Comparison of ENCODE assay signal across 9 cellular contexts in the genomic region with DNA sequence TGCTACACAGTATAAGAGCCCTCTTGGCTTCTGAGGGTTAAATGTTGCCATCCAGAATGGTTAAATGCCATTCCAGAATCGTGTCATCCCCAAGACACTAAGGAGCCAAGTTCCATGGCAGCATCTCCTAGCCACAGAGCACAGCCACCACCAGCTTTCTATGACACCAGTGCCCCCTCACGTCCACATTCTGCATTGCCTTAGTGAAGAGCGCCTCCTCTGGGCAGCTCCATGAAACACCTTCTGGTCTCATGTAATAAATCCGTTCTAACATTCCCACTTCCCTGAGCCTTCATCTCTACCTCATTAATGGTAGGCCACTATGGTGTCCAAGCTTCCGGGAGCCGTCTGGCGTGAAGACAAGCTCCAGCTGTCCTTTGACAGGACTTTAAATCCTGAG. TPM values are rescaled to one million over a fixed set of nuclear protein-coding genes. Genes with fewer than 3 reads are reported as not detected.
A peak's percentile ranks its signal among the peaks of the same experiment; 100 is the strongest.
DNase-seq lines count a peak whose midpoint lies in the region; ATAC-seq and TF ChIP-seq lines count a peak whose summit lies in the region.
"Had no signal": no experiment of that assay in that cellular context is flagged by ENCODE, and none has a peak within 500 bp of the region (broad histone marks: within the 10 kb centered on the region; RNA-seq: fewer than 3 reads in every experiment).

No MANE protein-coding gene starts in this region.

- peak; percentile 100 for TF ChIP-seq CTCF in DOHH2 (IDR thresholded peaks at IDR 0.05; ENCODE audit: low read depth, low read length, poor library complexity, severe bottlenecking)
- TF ChIP-seq CTCF in HFF-Myc (IDR thresholded peaks at IDR 0.05; ENCODE audit: low read depth, low read length, missing control alignments), result peak; percentile 87
- TF ChIP-seq CTCF in SK-N-SH (IDR thresholded peaks at IDR 0.05), result peak; percentile 59
- TF ChIP-seq CTCF in left lung (IDR thresholded peaks at IDR 0.05), result peak; percentile 42 to 47
- TF ChIP-seq CTCF in tibial nerve (IDR thresholded peaks at IDR 0.05), result peak; percentile 31 to 50 (median 34)

- TF ChIP-seq EP300 in SK-N-SH (IDR thresholded peaks at IDR 0.05; ENCODE audit: borderline replicate concordance in 1 of 2, low read depth in 1 of 2, low read length in 1 of 2) (no peak), tibial nerve (IDR thresholded peaks at IDR 0.05) (no peak)

- intact Hi-C loops in left lung (cut with DNase I), result no loop called here

- TF ChIP-seq POLR2A in tibial nerve (IDR thresholded peaks at IDR 0.05), result no peak

- no peaks in the 10 kb centered on the region for H3K79me2 ChIP-seq in DOHH2 (ENCODE audit: control insufficient read depth, low read length)
- H3K79me2 ChIP-seq in SK-N-SH (ENCODE audit: insufficient read depth), result no peaks in the 10 kb centered on the region

- H3K4me3 ChIP-seq in DOHH2 (ENCODE audit: low read length) (no peak overlapping the region), HFF-Myc (replicated peaks; ENCODE audit: low read depth, low read length) (no peak overlapping the region), SK-N-SH (ENCODE audit: low read depth in 2 of 2, low read length in 1 of 2) (peak overlapping the region in 1 of 2 experiments; percentile 45; a peak in 1 of 4 replicates), left lung (no peak overlapping the region), tibial nerve (no peak overlapping the region)
- H3K4me3 ChIP-seq: SK-N-MC had no signal

- peak; percentile 19 for DNase-seq in HFF-Myc (ENCODE audit: extremely low read depth, low read depth)
- DNase-seq in SK-N-SH, result peak; percentile 52
- peak; percentile 25 for DNase-seq in central memory CD4-positive, alpha-beta T cell
- no peak for DNase-seq in left lung
- DNase-seq in tibial nerve (ENCODE audit: low spot score in 2 of 2), result peak in 1 of 2 donors; percentile 25

- H3K4me1 ChIP-seq in DOHH2 (ENCODE audit: control insufficient read depth, low read length) (no peaks in the 10 kb centered on the region), SK-N-SH (ENCODE audit: control insufficient read depth in 1 of 2, insufficient read depth in 2 of 2, low read depth in 1 of 2, low read length in 1 of 2) (no peaks in the 10 kb centered on the region), left lung (no peaks in the 10 kb centered on the region), tibial nerve (no peaks in the 10 kb centered on the region)

- H3F3A ChIP-seq in DOHH2 (ENCODE audit: control insufficient read depth, insufficient read depth) (peaks cover 3% of the 10 kb centered on the region; the same call in 1 of the 2 replicates), SK-N-SH (replicated peaks; ENCODE audit: insufficient read depth) (peaks cover 2% of the 10 kb centered on the region)

- peak; percentile 59 for TF ChIP-seq RAD21 in SK-N-SH (IDR thresholded peaks at IDR 0.05; ENCODE audit: low read length)

- no peaks in the 10 kb centered on the region for H4K20me1 ChIP-seq in DOHH2 (ENCODE audit: control insufficient read depth, insufficient read depth, low read depth, low read length)
- no peaks in the 10 kb centered on the region for H4K20me1 ChIP-seq in SK-N-SH (ENCODE audit: insufficient read depth)

- 64% methylated on average over 7 of the region's 7 CpGs for WGBS in SK-N-SH (ENCODE audit: low lambda C conversion rate)
- WGBS in tibial nerve, 2 donors, result 36 to 41% methylated on average over 7 of the region's 7 CpGs

- H2AFZ ChIP-seq in SK-N-SH (ENCODE audit: low read depth), result no peak overlapping the region

- H3K9me2 ChIP-seq in DOHH2 (replicated peaks; ENCODE audit: control insufficient read depth, low read length) (no peaks in the 10 kb centered on the region), SK-N-SH (no peaks in the 10 kb centered on the region)

- CTCF ChIA-PET in SK-N-SH (lab: Yijun Ruan, JAX), result interaction anchor here (0.7 to 2.8 kb wide), 8 partner anchors 8 to 647 kb away, joined by 3 to 12 read pairs (median 4); partner anchors contain the start of genes CBY3 and HNRNPH1

- H3K4me2 ChIP-seq in DOHH2 (ENCODE audit: low read length), result no peak overlapping the region
- no peak overlapping the region for H3K4me2 ChIP-seq in SK-N-SH

- H3K9me3 ChIP-seq in DOHH2 (ENCODE audit: control insufficient read depth, insufficient read depth, low read length), result no peaks in the 10 kb centered on the region
- no peaks in the 10 kb centered on the region for H3K9me3 ChIP-seq in SK-N-SH
- no peaks in the 10 kb centered on the region for H3K9me3 ChIP-seq in left lung
- H3K9me3 ChIP-seq in tibial nerve, result no peaks in the 10 kb centered on the region

- H3K27me3 ChIP-seq in DOHH2 (ENCODE audit: control insufficient read depth, low read length) (no peaks in the 10 kb centered on the region), SK-N-SH (ENCODE audit: insufficient read depth) (no peaks in the 10 kb centered on the region), left lung (no peaks in the 10 kb centered on the region), tibial nerve (no peaks in the 10 kb centered on the region)

- H3K27ac ChIP-seq in DOHH2 (ENCODE audit: low read depth, low read length) (no peak overlapping the region), SK-N-SH (ENCODE audit: low read depth in 2 of 2, low read length in 1 of 2) (no peak overlapping the region), left lung (no peak overlapping the region), tibial nerve (no peak overlapping the region)
- H3K27ac ChIP-seq: SK-N-MC had no signal

- H3K9ac ChIP-seq in SK-N-SH, result no peak overlapping the region

- ATAC-seq in left lung (peak; percentile 79), GM21515 (IDR thresholded peaks at IDR 0.05; ENCODE audit: unreplicated experiment) (no peak), GM19397 (IDR thresholded peaks at IDR 0.05; ENCODE audit: unreplicated experiment) (no peak)

- no peaks in the 10 kb centered on the region for H3K36me3 ChIP-seq in DOHH2 (ENCODE audit: control insufficient read depth, low read length)
- peaks cover 0 to 4% of the 10 kb centered on the region in 2 experiments for H3K36me3 ChIP-seq in SK-N-SH (replicated peaks in 1 of 2; ENCODE audit: control insufficient read depth in 1 of 2, insufficient read depth in 2 of 2, low read length in 1 of 2)
- H3K36me3 ChIP-seq in left lung, result peaks cover 0 to 30% of the 10 kb centered on the region in 2 donors
- H3K36me3 ChIP-seq in tibial nerve, result peaks cover 0 to 23% (median 0%) of the 10 kb centered on the region in 3 donors

- POLR2A ChIA-PET in SK-N-SH (lab: Yijun Ruan, JAX), result no interaction called here

TF ChIP-seq in SK-N-SH, 30 proteins besides CTCF, POLR2A, EP300 and RAD21 (continues in another document):
- TF ChIP-seq REST (IDR thresholded peaks at IDR 0.05; ENCODE audit: low read depth, low read length) (no peak), FOXM1 (IDR thresholded peaks at IDR 0.05; ENCODE audit: low read depth) (no peak), USF2 (IDR thresholded peaks at IDR 0.05; ENCODE audit: borderline replicate concordance, low read depth, low read length) (no peak), NFIC (IDR thresholded peaks at IDR 0.05; ENCODE audit: borderline replicate concordance) (no peak)

RNA-seq across cellular contexts. Expression of gene CBY3, which starts 12.4 kb away (rescaled TPM):
- not detected in 2 replicates for polyA plus RNA-seq in SK-N-SH (2012; rRNA removed)
- 0.05 TPM in 1 of 2 replicates, not detected in the other for polyA plus RNA-seq in SK-N-SH (2012; cell fraction: cytosol; rRNA removed)
- 0.19 and 0.20 TPM in 2 replicates for polyA plus RNA-seq in SK-N-SH (2012; cell fraction: nucleus; rRNA removed)
- total RNA-seq in left lung, result not detected
- total RNA-seq in tibial nerve, result 1 to 10 TPM in 1 of 4 donors, not detected in 3; 1.2 TPM

RNA-seq across cellular contexts. Expression of gene CANX, which starts 30.4 kb away (rescaled TPM):
- polyA plus RNA-seq in SK-N-SH (2012; rRNA removed), result 142 and 215 TPM in 2 replicates
- 164 and 239 TPM in 2 replicates for polyA plus RNA-seq in SK-N-SH (2012; cell fraction: cytosol; rRNA removed)
- 163 and 217 TPM in 2 replicates for polyA plus RNA-seq in SK-N-SH (2012; cell fraction: nucleus; rRNA removed)
- total RNA-seq in left lung, result 100 to 1,000 TPM; 577 to 872 TPM
- total RNA-seq in tibial nerve, result 100 to 1,000 TPM; 258 to 315 (median 272) TPM

RNA-seq across cellular contexts. Expression of gene HNRNPH1, which starts 44.9 kb away (rescaled TPM):
- polyA plus RNA-seq in SK-N-SH (2012; rRNA removed), result 192 and 197 TPM in 2 replicates
- 150 and 183 TPM in 2 replicates for polyA plus RNA-seq in SK-N-SH (2012; cell fraction: cytosol; rRNA removed)
- 420 and 667 TPM in 2 replicates for polyA plus RNA-seq in SK-N-SH (2012; cell fraction: nucleus; rRNA removed)
- total RNA-seq in left lung (100 to 1,000 TPM; 404 to 490 TPM), tibial nerve (100 to 1,000 TPM; 473 to 711 (median 678) TPM)

Comparison
In these comparisons a context has a peak if more than half of its experiments do, and no peak if none do; other contexts are left out.
1. CTCF ChIP-seq: peak in every context shown above with its lines; median percentile 100 in DOHH2; 87 in HFF-Myc; 59 in SK-N-SH; 44 in left lung; 34 in tibial nerve.
2. DNase-seq: peak in HFF-Myc (single experiment), SK-N-SH (single experiment) and central memory CD4-positive, alpha-beta T cell (single experiment); none in left lung (0 of 2).